ENCODE assay signal across 13 cellular contexts in the genomic region with DNA sequence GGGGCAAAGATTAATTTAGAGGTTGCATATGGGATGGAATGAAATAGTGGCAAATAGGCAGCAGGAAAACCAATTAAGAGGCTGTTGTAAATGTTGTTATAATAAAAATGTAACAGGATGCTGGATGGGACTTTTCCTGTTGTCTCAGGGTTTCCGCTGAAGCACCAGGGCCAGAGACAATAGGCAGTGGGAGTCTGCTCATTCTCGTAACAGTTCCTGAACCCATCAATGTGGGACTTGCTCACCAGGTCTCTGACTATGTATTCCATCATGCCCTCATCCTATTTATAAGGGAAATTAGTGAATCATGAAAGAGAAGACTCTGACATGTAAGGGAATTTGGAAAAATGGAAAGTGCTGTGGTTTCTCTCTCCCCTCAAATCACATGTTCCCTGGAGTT.
"Had no signal": no experiment of that assay in that cellular context is flagged by ENCODE, and none has a peak within 500 bp of the region (broad histone marks: within the 10 kb centered on the region; RNA-seq: fewer than 3 reads in every experiment).

No MANE protein-coding gene starts in this region.

- ATAC-seq: heart left ventricle; pancreas; stimulated activated naive B cell treated with anti-CD40 and anti-IgM and Interleukin-4, amounts not matched to agents 10 μg/mL and 1 μg/mL and 100 μg/mL, for 72 hours had no signal

- H3K9me3 ChIP-seq: pancreas had no signal

- H3K27me3 ChIP-seq: heart left ventricle, pancreas had no signal

- H3K4me3 ChIP-seq: heart left ventricle, lung, pancreas, SK-N-MC had no signal

- H3K36me3 ChIP-seq: heart left ventricle, pancreas had no signal

- H3K27ac ChIP-seq: pancreas, SK-N-MC had no signal

- DNase-seq: activated CD4-positive, CD25-positive, alpha-beta regulatory T cell treated with anti-CD3 and anti-CD28 coated beads, Interleukin-2, amount 50 U/mL, for 72 hours; activated naive CD4-positive, alpha-beta T cell; activated naive CD8-positive, alpha-beta T cell treated with anti-CD3 and anti-CD28 coated beads, Interleukin-2, amount 10 ng/mL, durations not matched to agents 7 days and 5 days; effector CD4-positive, alpha-beta T cell; foreskin fibroblast; heart left ventricle; immature natural killer cell; naive B cell; pancreas; stimulated activated naive B cell treated with anti-CD40 and anti-IgM and Interleukin-4, amounts not matched to agents 10 μg/mL and 1 μg/mL and 100 μg/mL, for 72 hours; T1000 had no signal
